ENCODE assay signal across 23 cellular contexts in genomic region chr7:133977409-133978274, GRCh38.
A peak's percentile ranks its signal among the peaks of the same experiment; 100 is the strongest.
DNase-seq lines count a peak whose midpoint lies in the region; ATAC-seq, FAIRE-seq and TF ChIP-seq lines count a peak whose summit lies in the region.
"Had no signal": no experiment of that assay in that cellular context is flagged by ENCODE, and none has a peak within 500 bp of the region (broad histone marks: within the 10 kb centered on the region; RNA-seq: fewer than 3 reads in every experiment).

No MANE protein-coding gene starts in this region.

- no peak overlapping the region for H3K4me3 Mint-ChIP-seq in CD8-positive, alpha-beta T cell
- peak overlapping the region; percentile 18 for H3K4me3 Mint-ChIP-seq in endothelial cell (ENCODE audit: unreplicated experiment)
- H3K4me3 Mint-ChIP-seq: activated CD4-positive, alpha-beta T cell treated with anti-CD3 and anti-CD28 coated beads for 36 hours; stimulated activated effector memory CD8-positive, alpha-beta T cell treated with anti-CD3 and anti-CD28 coated beads, Interleukin-12 subunit alpha, Interleukin-12 subunit beta, amount 100 ng/mL, for 72 hours; T-helper 2 cell treated with Interferon-gamma antibody and Interleukin-4, amounts not matched to agents 5 μg/mL and 100 μg/mL, for 36 hours had no signal

- intact Hi-C loops in CD8-positive, alpha-beta T cell (cut with DNase I, micrococcal nuclease): no loop called here
- intact Hi-C loops in upper lobe of right lung (cut with DNase I): no loop called here

- ATAC-seq in CD8-positive, alpha-beta T cell: no peak
- ATAC-seq in HG03521 (IDR thresholded peaks at IDR 0.05; ENCODE audit: unreplicated experiment) (no peak), upper lobe of right lung (no peak), esophagus mucosa (no peak)
- ATAC-seq: activated CD4-positive, alpha-beta T cell treated with anti-CD3 and anti-CD28 coated beads for 36 hours; left cardiac atrium; stimulated activated effector memory CD8-positive, alpha-beta T cell treated with anti-CD3 and anti-CD28 coated beads, Interleukin-12 subunit alpha, Interleukin-12 subunit beta, amount 100 ng/mL, for 72 hours had no signal

- no peaks in the 10 kb centered on the region for H3K4me1 ChIP-seq in CD8-positive, alpha-beta T cell (ENCODE audit: insufficient read depth, low read length)
- no peaks in the 10 kb centered on the region for H3K4me1 ChIP-seq in upper lobe of right lung
- H3K4me1 ChIP-seq: thyroid gland had no signal

- peak; percentile 27 for FAIRE-seq in GM12892 (lab: Jason Lieb, UNC)
- FAIRE-seq: astrocyte, colon, RCC 7860 had no signal

- CTCF ChIA-PET in CD8-positive, alpha-beta T cell (lab: Charles Lee): no interaction called here

- H3K36me3 ChIP-seq in CD8-positive, alpha-beta T cell (ENCODE audit: insufficient read depth, low read length): no peaks in the 10 kb centered on the region
- no peaks in the 10 kb centered on the region for H3K36me3 ChIP-seq in upper lobe of right lung
- H3K36me3 ChIP-seq: MG63, neutrophil, thyroid gland had no signal

- DNase-seq in CD8-positive, alpha-beta T cell: no peak
- DNase-seq in GM12892 (ENCODE audit: insufficient read length) (no peak), NCI-H774 (lab: John Stamatoyannopoulos, UW) (peak; percentile 41), endothelial cell (ENCODE audit: low spot score) (no peak), upper lobe of right lung (no peak), anterior cingulate cortex (lab: John Stamatoyannopoulos, UW) (no peak)
- DNase-seq: activated CD4-positive, alpha-beta T cell treated with anti-CD3 and anti-CD28 coated beads for 36 hours; activated gamma-delta T cell treated with Interleukin-2 at 50 U/mL for 16 hours; foreskin fibroblast; left cardiac atrium; MG63; NCI-H187 treated with DMSO at 0.1 percent for 48 hours; NCI-H526; stimulated activated CD4-positive, alpha-beta T cell treated with anti-CD3 and anti-CD28 coated beads, Interleukin-15, amount 100 ng/mL, for 24 hours; thyroid gland had no signal

- H3K4me3 ChIP-seq in CD8-positive, alpha-beta T cell (ENCODE audit: low read depth, low read length): no peak overlapping the region
- no peak overlapping the region for H3K4me3 ChIP-seq in upper lobe of right lung
- H3K4me3 ChIP-seq: MG63, thyroid gland had no signal

- H3K27ac Mint-ChIP-seq in CD8-positive, alpha-beta T cell: peak overlapping the region; percentile 66
- peak overlapping the region; percentile 97 for H3K27ac Mint-ChIP-seq in endothelial cell (ENCODE audit: unreplicated experiment)
- H3K27ac Mint-ChIP-seq: activated CD4-positive, alpha-beta T cell treated with anti-CD3 and anti-CD28 coated beads for 36 hours; stimulated activated effector memory CD8-positive, alpha-beta T cell treated with anti-CD3 and anti-CD28 coated beads, Interleukin-12 subunit alpha, Interleukin-12 subunit beta, amount 100 ng/mL, for 72 hours; T-helper 2 cell treated with Interferon-gamma antibody and Interleukin-4, amounts not matched to agents 5 μg/mL and 100 μg/mL, for 36 hours had no signal

- no peak overlapping the region for H3K27ac ChIP-seq in CD8-positive, alpha-beta T cell (ENCODE audit: low read depth, low read length)
- no peak overlapping the region for H3K27ac ChIP-seq in upper lobe of right lung
- H3K27ac ChIP-seq: neutrophil, thyroid gland had no signal

- no peaks in the 10 kb centered on the region for H3K27me3 ChIP-seq in CD8-positive, alpha-beta T cell (ENCODE audit: insufficient read depth, low read length)
- H3K27me3 ChIP-seq in upper lobe of right lung: no peaks in the 10 kb centered on the region
- H3K27me3 ChIP-seq: MG63, neutrophil, thyroid gland had no signal

- POLR2A ChIA-PET in CD8-positive, alpha-beta T cell (lab: Charles Lee): interaction anchor here (0.7 kb wide), 1 partner anchor 169 kb away, joined by 3 read pairs; no protein-coding TSS in a partner anchor

- TF ChIP-seq CTCF in CD8-positive, alpha-beta T cell (IDR thresholded peaks at IDR 0.05): no peak
- TF ChIP-seq CTCF in endothelial cell (IDR thresholded peaks at IDR 0.05; ENCODE audit: unreplicated experiment) (no peak), upper lobe of right lung (IDR thresholded peaks at IDR 0.05) (no peak)

- TF ChIP-seq POLR2A in GM12892 (IDR thresholded peaks at IDR 0.05; ENCODE audit: low read depth, low read length): no peak

- H3K9me3 ChIP-seq in CD8-positive, alpha-beta T cell (ENCODE audit: low read length): no peaks in the 10 kb centered on the region
- no peaks in the 10 kb centered on the region for H3K9me3 ChIP-seq in upper lobe of right lung
- H3K9me3 ChIP-seq: MG63, neutrophil, thyroid gland had no signal

- peaks cover 12% of the 10 kb centered on the region for H3K36me3 Mint-ChIP-seq in CD8-positive, alpha-beta T cell
- H3K36me3 Mint-ChIP-seq in endothelial cell (ENCODE audit: low read depth, unreplicated experiment): no peaks in the 10 kb centered on the region
- H3K36me3 Mint-ChIP-seq: stimulated activated effector memory CD8-positive, alpha-beta T cell treated with anti-CD3 and anti-CD28 coated beads, Interleukin-12 subunit alpha, Interleukin-12 subunit beta, amount 100 ng/mL, for 72 hours had no signal

- peaks cover 2% of the 10 kb centered on the region for H3K9me3 Mint-ChIP-seq in CD8-positive, alpha-beta T cell
- H3K9me3 Mint-ChIP-seq in endothelial cell (ENCODE audit: unreplicated experiment): no peaks in the 10 kb centered on the region
- H3K9me3 Mint-ChIP-seq: stimulated activated effector memory CD8-positive, alpha-beta T cell treated with anti-CD3 and anti-CD28 coated beads, Interleukin-12 subunit alpha, Interleukin-12 subunit beta, amount 100 ng/mL, for 72 hours; T-helper 2 cell treated with Interferon-gamma antibody and Interleukin-4, amounts not matched to agents 5 μg/mL and 100 μg/mL, for 36 hours had no signal

- H3K4me1 Mint-ChIP-seq in CD8-positive, alpha-beta T cell (ENCODE audit: low read depth): no peaks in the 10 kb centered on the region
- peaks cover 38% of the 10 kb centered on the region for H3K4me1 Mint-ChIP-seq in endothelial cell (ENCODE audit: unreplicated experiment)
- H3K4me1 Mint-ChIP-seq: activated CD4-positive, alpha-beta T cell treated with anti-CD3 and anti-CD28 coated beads for 36 hours; stimulated activated effector memory CD8-positive, alpha-beta T cell treated with anti-CD3 and anti-CD28 coated beads, Interleukin-12 subunit alpha, Interleukin-12 subunit beta, amount 100 ng/mL, for 72 hours had no signal

- no peaks in the 10 kb centered on the region for H3K27me3 Mint-ChIP-seq in CD8-positive, alpha-beta T cell (ENCODE audit: low read depth)
- no peaks in the 10 kb centered on the region for H3K27me3 Mint-ChIP-seq in endothelial cell (ENCODE audit: unreplicated experiment)
- H3K27me3 Mint-ChIP-seq: activated CD4-positive, alpha-beta T cell treated with anti-CD3 and anti-CD28 coated beads for 36 hours had no signal
